ENCODE assay signal across 16 cellular contexts in genomic region chr13:22837980-22838615, GRCh38.
DNase-seq lines count a peak whose midpoint lies in the region; ATAC-seq and TF ChIP-seq lines count a peak whose summit lies in the region.
"Had no signal": no experiment of that assay in that cellular context is flagged by ENCODE, and none has a peak within 500 bp of the region (broad histone marks: within the 10 kb centered on the region; RNA-seq: fewer than 3 reads in every experiment).

No MANE protein-coding gene starts in this region.

- H3K27ac ChIP-seq in SK-N-SH (ENCODE audit: low read depth in 2 of 2, low read length in 1 of 2): no peak overlapping the region
- H3K27ac ChIP-seq in heart left ventricle: peak overlapping the region in 1 of 12 donors; percentile 37
- H3K27ac ChIP-seq in psoas muscle: no peak overlapping the region
- no peak overlapping the region for H3K27ac ChIP-seq in urinary bladder (ENCODE audit: low read depth)

- H2AFZ ChIP-seq in SK-N-SH (ENCODE audit: low read depth): no peak overlapping the region

- CTCF ChIA-PET in SK-N-SH (lab: Yijun Ruan, JAX): no interaction called here
- CTCF ChIA-PET in activated CD4-positive, alpha-beta memory T cell treated with anti-CD3 and anti-CD28 coated beads for 36 hours (lab: Charles Lee): no interaction called here

- H3K4me3 ChIP-seq in SK-N-SH (ENCODE audit: low read depth in 2 of 2, low read length in 1 of 2) (peak overlapping the region in 1 of 2 experiments; percentile 43; a peak in 1 of 4 replicates), heart left ventricle (peak overlapping the region in 11 of 12 donors; percentile 22 to 52 (median 41)), psoas muscle (peak overlapping the region; percentile 54), urinary bladder (ENCODE audit: low read depth, low read length) (peak overlapping the region; percentile 29)

- H3K4me3 Mint-ChIP-seq in activated CD4-positive, alpha-beta memory T cell treated with anti-CD3 and anti-CD28 coated beads for 36 hours: no peak overlapping the region
- H3K4me3 Mint-ChIP-seq: activated CD4-positive, alpha-beta T cell treated with anti-CD3 and anti-CD28 coated beads for 36 hours; HFFc6; naive B cell; T-helper 17 cell had no signal

- H3K4me1 ChIP-seq in SK-N-SH (ENCODE audit: control insufficient read depth in 1 of 2, insufficient read depth in 2 of 2, low read depth in 1 of 2, low read length in 1 of 2) (no peaks in the 10 kb centered on the region), heart left ventricle (peaks cover 0 to 8% (median 0%) of the 10 kb centered on the region in 12 donors), psoas muscle (no peaks in the 10 kb centered on the region), urinary bladder (ENCODE audit: insufficient read depth) (no peaks in the 10 kb centered on the region)

- no peak for TF ChIP-seq CTCF in SK-N-SH (IDR thresholded peaks at IDR 0.05)
- TF ChIP-seq CTCF in heart left ventricle (IDR thresholded peaks at IDR 0.05): no peak
- no peak for TF ChIP-seq CTCF in psoas muscle (IDR thresholded peaks at IDR 0.05)

- TF ChIP-seq EP300 in SK-N-SH (IDR thresholded peaks at IDR 0.05; ENCODE audit: borderline replicate concordance in 1 of 2, low read depth in 1 of 2, low read length in 1 of 2): no peak

- H3F3A ChIP-seq in SK-N-SH (replicated peaks; ENCODE audit: insufficient read depth): no peaks in the 10 kb centered on the region

- 4% methylated on average over 16 of the region's 45 CpGs for WGBS in SK-N-SH (ENCODE audit: low lambda C conversion rate)
- WGBS in heart left ventricle, 4 donors: 11 to 17% (median 15%) methylated on average over 32 to 45 of the region's 45 CpGs
- 11 to 18% (median 12%) methylated on average over 44 to 45 of the region's 45 CpGs for WGBS in psoas muscle, 3 donors
- WGBS in urinary bladder: 15% methylated on average over 45 of the region's 45 CpGs

- H3K36me3 ChIP-seq in SK-N-SH (replicated peaks in 1 of 2; ENCODE audit: control insufficient read depth in 1 of 2, insufficient read depth in 2 of 2, low read length in 1 of 2) (no peaks in the 10 kb centered on the region), heart left ventricle (no peaks in the 10 kb centered on the region), psoas muscle (ENCODE audit: insufficient read depth in 1 of 2, low read depth in 1 of 2) (no peaks in the 10 kb centered on the region), urinary bladder (ENCODE audit: insufficient read depth) (no peaks in the 10 kb centered on the region)

- H3K9me3 Mint-ChIP-seq in activated CD4-positive, alpha-beta memory T cell treated with anti-CD3 and anti-CD28 coated beads for 36 hours: no peaks in the 10 kb centered on the region
- H3K9me3 Mint-ChIP-seq: HFFc6 had no signal

- no peak overlapping the region for H3K9ac ChIP-seq in SK-N-SH

- DNase-seq in SK-N-SH (peak; percentile 18), heart left ventricle (no peak), psoas muscle (no peak)
- no peak for DNase-seq in activated CD4-positive, alpha-beta memory T cell treated with anti-CD3 and anti-CD28 coated beads for 36 hours
- DNase-seq: ACHN; activated CD4-positive, alpha-beta T cell treated with anti-CD3 and anti-CD28 coated beads for 36 hours; amygdala; HFFc6; MM.1S; naive B cell; T-helper 17 cell had no signal

- H3K4me1 Mint-ChIP-seq in activated CD4-positive, alpha-beta memory T cell treated with anti-CD3 and anti-CD28 coated beads for 36 hours (ENCODE audit: low read depth): no peaks in the 10 kb centered on the region
- H3K4me1 Mint-ChIP-seq: activated CD4-positive, alpha-beta T cell treated with anti-CD3 and anti-CD28 coated beads for 36 hours; naive B cell; T-helper 17 cell had no signal

- no peaks in the 10 kb centered on the region for H3K9me2 ChIP-seq in SK-N-SH

- peaks cover 14% of the 10 kb centered on the region for H3K27me3 Mint-ChIP-seq in activated CD4-positive, alpha-beta memory T cell treated with anti-CD3 and anti-CD28 coated beads for 36 hours

- H3K27ac Mint-ChIP-seq in activated CD4-positive, alpha-beta memory T cell treated with anti-CD3 and anti-CD28 coated beads for 36 hours: no peak overlapping the region
- H3K27ac Mint-ChIP-seq: activated CD4-positive, alpha-beta T cell treated with anti-CD3 and anti-CD28 coated beads for 36 hours; HFFc6; naive B cell; T-helper 17 cell had no signal

- H3K27me3 ChIP-seq in SK-N-SH (ENCODE audit: insufficient read depth) (peaks cover 4% of the 10 kb centered on the region; the same call in 1 of the 2 replicates), heart left ventricle (peaks cover 0 to 8% (median 0%) of the 10 kb centered on the region in 9 donors), psoas muscle (ENCODE audit: insufficient read depth in 3 of 3, low read length in 2 of 3) (peaks cover 0 to 3% (median 0%) of the 10 kb centered on the region in 3 donors)

- POLR2A ChIA-PET in SK-N-SH (lab: Yijun Ruan, JAX): no interaction called here
- POLR2A ChIA-PET in activated CD4-positive, alpha-beta memory T cell treated with anti-CD3 and anti-CD28 coated beads for 36 hours (lab: Charles Lee): no interaction called here

- H4K20me1 ChIP-seq in SK-N-SH (ENCODE audit: insufficient read depth): no peaks in the 10 kb centered on the region

- no peak for TF ChIP-seq POLR2A in heart left ventricle (IDR thresholded peaks at IDR 0.05)

- no peak for TF ChIP-seq RAD21 in SK-N-SH (IDR thresholded peaks at IDR 0.05; ENCODE audit: low read length)

- intact Hi-C loops in heart left ventricle (cut with DNase I): no loop called here
- intact Hi-C loops in psoas muscle (cut with DNase I): no loop called here
- intact Hi-C loops in activated CD4-positive, alpha-beta memory T cell treated with anti-CD3 and anti-CD28 coated beads for 36 hours (cut with micrococcal nuclease): no loop called here

- H3K4me2 ChIP-seq in SK-N-SH: peak overlapping the region; percentile 57

- H3K79me2 ChIP-seq in SK-N-SH (ENCODE audit: insufficient read depth): no peaks in the 10 kb centered on the region

- H3K9me3 ChIP-seq in SK-N-SH (no peaks in the 10 kb centered on the region), heart left ventricle (no peaks in the 10 kb centered on the region), psoas muscle (no peaks in the 10 kb centered on the region)

- H3K36me3 Mint-ChIP-seq in activated CD4-positive, alpha-beta memory T cell treated with anti-CD3 and anti-CD28 coated beads for 36 hours: no peaks in the 10 kb centered on the region
- H3K36me3 Mint-ChIP-seq: naive B cell had no signal

- ATAC-seq in SK-N-SH treated with all-trans-retinoic acid at 6 μM for 48 hours (no peak), heart left ventricle (peak in 3 of 4 donors; percentile 42 to 64 (median 60)), psoas muscle (no peak), GM18498 (IDR thresholded peaks at IDR 0.05; ENCODE audit: unreplicated experiment) (no peak), HG02938 (IDR thresholded peaks at IDR 0.05; ENCODE audit: unreplicated experiment) (no peak)
- ATAC-seq: activated CD4-positive, alpha-beta T cell treated with anti-CD3 and anti-CD28 coated beads for 36 hours; sciatic nerve; T-helper 17 cell had no signal

TF ChIP-seq in SK-N-SH, 30 proteins besides CTCF, POLR2A, EP300 and RAD21:
- no peak for TF ChIP-seq EZH2phosphoT487 (IDR thresholded peaks at IDR 0.05; ENCODE audit: borderline replicate concordance, low read depth)
- TF ChIP-seq SIN3A (IDR thresholded peaks at IDR 0.05; ENCODE audit: borderline replicate concordance, low read depth, low read length): no peak

TF ChIP-seq in SK-N-SH treated with all-trans-retinoic acid at 6 μM for 48 hours, 23 proteins besides CTCF, POLR2A, EP300 and RAD21 (continues in another document):
- TF ChIP-seq TCF4 (CRISPR knock-in tag; IDR thresholded peaks at IDR 0.05; ENCODE audit: borderline replicate concordance) (no peak), ESRRG (CRISPR knock-in tag; IDR thresholded peaks at IDR 0.05) (no peak), ZNF8 (CRISPR knock-in tag; IDR thresholded peaks at IDR 0.05) (no peak), RARB (CRISPR knock-in tag; IDR thresholded peaks at IDR 0.05) (no peak), ZNF565 (CRISPR knock-in tag; conservative IDR thresholded peaks at IDR 0.05; ENCODE audit: low read depth) (no peak), ARNTL (CRISPR knock-in tag; IDR thresholded peaks at IDR 0.05; ENCODE audit: borderline replicate concordance, low read depth) (no peak), ZC3H10 (CRISPR knock-in tag; IDR thresholded peaks at IDR 0.05) (no peak), PPARA (CRISPR knock-in tag; IDR thresholded peaks at IDR 0.05; ENCODE audit: borderline replicate concordance) (no peak)
- TF ChIP-seq, protein P1, sequence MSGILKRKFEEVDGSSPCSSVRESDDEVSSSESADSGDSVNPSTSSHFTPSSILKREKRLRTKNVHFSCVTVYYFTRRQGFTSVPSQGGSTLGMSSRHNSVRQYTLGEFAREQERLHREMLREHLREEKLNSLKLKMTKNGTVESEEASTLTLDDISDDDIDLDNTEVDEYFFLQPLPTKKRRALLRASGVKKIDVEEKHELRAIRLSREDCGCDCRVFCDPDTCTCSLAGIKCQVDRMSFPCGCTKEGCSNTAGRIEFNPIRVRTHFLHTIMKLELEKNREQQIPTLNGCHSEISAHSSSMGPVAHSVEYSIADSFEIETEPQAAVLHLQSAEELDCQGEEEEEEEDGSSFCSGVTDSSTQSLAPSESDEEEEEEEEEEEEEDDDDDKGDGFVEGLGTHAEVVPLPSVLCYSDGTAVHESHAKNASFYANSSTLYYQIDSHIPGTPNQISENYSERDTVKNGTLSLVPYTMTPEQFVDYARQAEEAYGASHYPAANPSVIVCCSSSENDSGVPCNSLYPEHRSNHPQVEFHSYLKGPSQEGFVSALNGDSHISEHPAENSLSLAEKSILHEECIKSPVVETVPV (CRISPR knock-in tag; IDR thresholded peaks at IDR 0.05): no peak
- TF ChIP-seq, protein P2, sequence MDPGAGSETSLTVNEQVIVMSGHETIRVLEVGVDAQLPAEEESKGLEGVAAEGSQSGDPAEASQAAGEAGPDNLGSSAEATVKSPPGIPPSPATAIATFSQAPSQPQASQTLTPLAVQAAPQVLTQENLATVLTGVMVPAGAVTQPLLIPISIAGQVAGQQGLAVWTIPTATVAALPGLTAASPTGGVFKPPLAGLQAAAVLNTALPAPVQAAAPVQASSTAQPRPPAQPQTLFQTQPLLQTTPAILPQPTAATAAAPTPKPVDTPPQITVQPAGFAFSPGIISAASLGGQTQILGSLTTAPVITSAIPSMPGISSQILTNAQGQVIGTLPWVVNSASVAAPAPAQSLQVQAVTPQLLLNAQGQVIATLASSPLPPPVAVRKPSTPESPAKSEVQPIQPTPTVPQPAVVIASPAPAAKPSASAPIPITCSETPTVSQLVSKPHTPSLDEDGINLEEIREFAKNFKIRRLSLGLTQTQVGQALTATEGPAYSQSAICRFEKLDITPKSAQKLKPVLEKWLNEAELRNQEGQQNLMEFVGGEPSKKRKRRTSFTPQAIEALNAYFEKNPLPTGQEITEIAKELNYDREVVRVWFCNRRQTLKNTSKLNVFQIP (CRISPR knock-in tag; IDR thresholded peaks at IDR 0.05; ENCODE audit: borderline replicate concordance, low read depth): no peak

Comparison
In these comparisons a context has a peak if more than half of its experiments do, and no peak if none do; other contexts are left out.
1. ATAC-seq: peak in heart left ventricle (3 of 4); none in SK-N-SH treated with all-trans-retinoic acid at 6 μM for 48 hours (single experiment), psoas muscle (0 of 4), GM18498 (single experiment) and HG02938 (single experiment).